23 cellular contexts compared by ENCODE assay signal in the genomic region with DNA sequence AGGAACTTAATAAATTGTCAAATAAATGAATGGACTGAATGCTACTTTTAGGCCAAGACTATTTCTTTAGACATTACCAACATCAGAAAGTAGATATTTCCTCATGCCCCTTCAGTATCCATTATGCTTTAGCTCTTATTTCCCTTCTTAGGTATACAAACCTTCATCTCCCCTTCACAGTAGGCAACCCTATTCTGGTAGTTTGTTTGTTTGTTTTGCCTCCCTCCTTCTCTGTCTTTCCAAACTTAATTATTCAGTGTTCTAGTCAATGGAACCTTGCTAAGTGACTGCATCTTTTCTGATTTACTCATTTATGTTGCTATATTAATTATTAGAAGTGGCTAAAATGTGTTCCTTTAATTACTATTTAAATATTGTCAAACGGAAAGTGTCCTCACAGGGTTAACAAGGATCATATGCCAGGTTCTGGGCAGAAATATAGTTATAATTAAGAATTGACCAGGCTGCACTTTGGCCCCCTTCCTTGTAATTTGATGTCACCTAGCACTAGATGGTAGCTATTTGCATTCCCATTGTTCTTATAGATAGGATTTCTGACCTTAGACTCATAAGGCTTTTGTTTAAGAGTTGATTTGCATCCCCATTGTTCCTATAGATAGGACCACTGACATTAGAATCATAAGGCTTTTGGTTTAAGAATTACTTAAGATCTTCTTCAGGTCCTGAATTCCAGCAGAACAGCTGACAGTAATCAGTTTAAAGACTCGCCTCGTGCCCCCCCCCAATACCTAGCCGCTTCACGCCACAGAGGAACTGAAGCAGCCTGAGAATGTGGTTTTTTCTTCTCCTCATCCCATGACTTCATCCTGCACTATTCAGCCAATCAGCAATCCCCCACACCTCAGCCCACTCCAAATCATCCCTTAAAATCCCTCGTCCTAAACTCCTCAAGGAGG.
"Had no signal": no experiment of that assay in that cellular context is flagged by ENCODE, and none has a peak within 500 bp of the region (broad histone marks: within the 10 kb centered on the region; RNA-seq: fewer than 3 reads in every experiment).

No MANE protein-coding gene starts in this region.

- H3K36me3 ChIP-seq: cardiac muscle cell, heart left ventricle, neutrophil, ovary, prostate gland, upper lobe of right lung had no signal

- H3K4me1 ChIP-seq: heart left ventricle, prostate gland, upper lobe of right lung had no signal

- ATAC-seq: activated CD8-positive, alpha-beta memory T cell treated with anti-CD3 and anti-CD28 coated beads, Interleukin-2, amount 10 ng/mL, durations not matched to agents 7 days and 5 days; activated CD8-positive, alpha-beta T cell treated with anti-CD3 and anti-CD28 coated beads for 36 hours; activated naive CD8-positive, alpha-beta T cell treated with anti-CD3 and anti-CD28 coated beads, Interleukin-2, amount 50 U/mL, for 24 hours; heart left ventricle; left ventricle myocardium superior; natural killer cell treated with Interleukin-12 subunit alpha and Interleukin-12 subunit beta and Interleukin-15 and Interleukin-18, amount 100 ng/mL, for 72 hours; upper lobe of right lung had no signal

- H3K4me3 ChIP-seq: cardiac muscle cell, heart left ventricle, ovary, prostate gland, upper lobe of right lung had no signal

- H3K27me3 ChIP-seq: cardiac muscle cell, heart left ventricle, neutrophil, ovary, upper lobe of right lung had no signal

- H3K9me3 ChIP-seq: heart left ventricle, neutrophil, ovary, prostate gland, upper lobe of right lung had no signal

- H3K27ac ChIP-seq: cardiac muscle cell, epithelial cell of prostate, heart left ventricle, neutrophil, ovary, prostate gland, upper lobe of right lung, VCaP had no signal

- DNase-seq: activated CD4-positive, alpha-beta T cell treated with anti-CD3 and anti-CD28 coated beads, Interleukin-2, amount 10 ng/mL, durations not matched to agents 7 days and 5 days; activated CD4-positive, CD25-positive, alpha-beta regulatory T cell treated with anti-CD3 and anti-CD28 coated beads, Interleukin-2, amount 50 U/mL, for 72 hours; activated CD8-positive, alpha-beta memory T cell treated with anti-CD3 and anti-CD28 coated beads, Interleukin-2, amount 10 ng/mL, durations not matched to agents 7 days and 5 days; activated CD8-positive, alpha-beta T cell treated with anti-CD3 and anti-CD28 coated beads for 36 hours; activated gamma-delta T cell; activated naive CD4-positive, alpha-beta T cell treated with anti-CD3 and anti-CD28 coated beads, Interleukin-2, amount 50 U/mL, for 16 hours; activated naive CD8-positive, alpha-beta T cell treated with anti-CD3 and anti-CD28 coated beads, Interleukin-2, amount 50 U/mL, for 24 hours; activated T-cell treated with anti-CD3 and anti-CD28 coated beads for 4 hours; cortex of kidney; heart left ventricle; left ventricle myocardium superior; mammary epithelial cell; midbrain; ovary; stimulated activated CD4-positive, alpha-beta T cell treated with anti-CD3 and anti-CD28 coated beads, Interleukin-4, amount 100 ng/mL, for 1 hour; stimulated activated naive CD4-positive, alpha-beta T cell; upper lobe of right lung had no signal
